1 cellular context compared by ENCODE assay signal in genomic region chr2:227817940-227818568, GRCh38.
TF ChIP-seq lines count a peak whose summit lies in the region.

No MANE protein-coding gene starts in this region.

TF ChIP-seq in HepG2, 621 proteins besides CTCF, POLR2A, EP300 and RAD21 (continued from another document and continues in another):
- TF ChIP-seq ZNF142 (CRISPR knock-in tag; IDR thresholded peaks at IDR 0.05) (no peak), ZNF274 (CRISPR knock-in tag; IDR thresholded peaks at IDR 0.05) (peak; percentile 6; the same call in 1 of the 2 replicates), HNF4A (CRISPR knock-in tag; IDR thresholded peaks at IDR 0.05) (peak; percentile 41), NFKB2 (CRISPR knock-in tag; IDR thresholded peaks at IDR 0.05; ENCODE audit: borderline replicate concordance) (no peak), ZNF562 (CRISPR knock-in tag; IDR thresholded peaks at IDR 0.05; ENCODE audit: borderline replicate concordance) (no peak), CREM (IDR thresholded peaks at IDR 0.05) (no peak), CREM (CRISPR knock-in tag; IDR thresholded peaks at IDR 0.05) (no peak), PRDM10 (CRISPR knock-in tag; IDR thresholded peaks at IDR 0.05; ENCODE audit: low read depth) (no peak), ZNF605 (CRISPR knock-in tag; IDR thresholded peaks at IDR 0.05) (peak; percentile 86), ZNF773 (CRISPR knock-in tag; IDR thresholded peaks at IDR 0.05; ENCODE audit: borderline replicate concordance) (no peak), TRIM24 (CRISPR knock-in tag; IDR thresholded peaks at IDR 0.05) (no peak), ZBTB7A (CRISPR knock-in tag; IDR thresholded peaks at IDR 0.05) (no peak), ZNF567 (CRISPR knock-in tag; IDR thresholded peaks at IDR 0.05; ENCODE audit: borderline replicate concordance) (no peak), SMYD3 (CRISPR knock-in tag; IDR thresholded peaks at IDR 0.05) (0 out of 2 replicates have a peak, but pooled peaks have one; percentile 27), KDM2A (CRISPR knock-in tag; IDR thresholded peaks at IDR 0.05; ENCODE audit: borderline replicate concordance, low read depth) (peak; percentile 23; the same call in 1 of the 2 replicates), CREBL2 (CRISPR knock-in tag; IDR thresholded peaks at IDR 0.05; ENCODE audit: borderline replicate concordance) (no peak), ZFX (CRISPR knock-in tag; IDR thresholded peaks at IDR 0.05; ENCODE audit: low read depth) (no peak), SNRNP70 (IDR thresholded peaks at IDR 0.05; ENCODE audit: low read depth, low read length) (0 out of 2 replicates have a peak, but pooled peaks have one; percentile 31), ZNF451 (CRISPR knock-in tag; IDR thresholded peaks at IDR 0.05) (no peak), AGO2 (optimal IDR thresholded peaks at IDR 0.05; ENCODE audit: low read depth, low read length) (no peak), NFIC (IDR thresholded peaks at IDR 0.05; ENCODE audit: low read length) (no peak; the same call in none of the 2 replicates), ZNF629 (CRISPR knock-in tag; conservative IDR thresholded peaks at IDR 0.05) (peak; percentile 35; the same call in 1 of the 2 replicates), SOX13 (IDR thresholded peaks at IDR 0.05) (peak; percentile 35; the same call in 1 of the 2 replicates), SOX13 (CRISPR knock-in tag; conservative IDR thresholded peaks at IDR 0.05 in 1 of 2, IDR thresholded peaks at IDR 0.05 in 1 of 2) (peak in 1 of 2 experiments; percentile 29; a peak in 2 of 4 replicates), TBL1XR1 (IDR thresholded peaks at IDR 0.05; ENCODE audit: borderline replicate concordance, low read length, partially characterized antibody) (peak; percentile 50), RBFOX2 (IDR thresholded peaks at IDR 0.05; ENCODE audit: low read depth, low read length) (no peak), TOE1 (CRISPR knock-in tag; IDR thresholded peaks at IDR 0.05) (no peak), ARID3A (IDR thresholded peaks at IDR 0.05; ENCODE audit: low read depth, low read length) (peak; percentile 82), NFYC (CRISPR knock-in tag; IDR thresholded peaks at IDR 0.05) (no peak), ZBTB2 (CRISPR knock-in tag; IDR thresholded peaks at IDR 0.05; ENCODE audit: low read depth) (no peak), THAP11 (CRISPR knock-in tag; IDR thresholded peaks at IDR 0.05) (no peak), ZBTB1 (CRISPR knock-in tag; IDR thresholded peaks at IDR 0.05; ENCODE audit: borderline replicate concordance) (no peak), ZNF703 (CRISPR knock-in tag; IDR thresholded peaks at IDR 0.05; ENCODE audit: borderline replicate concordance) (no peak)
- TF ChIP-seq, protein P1, sequence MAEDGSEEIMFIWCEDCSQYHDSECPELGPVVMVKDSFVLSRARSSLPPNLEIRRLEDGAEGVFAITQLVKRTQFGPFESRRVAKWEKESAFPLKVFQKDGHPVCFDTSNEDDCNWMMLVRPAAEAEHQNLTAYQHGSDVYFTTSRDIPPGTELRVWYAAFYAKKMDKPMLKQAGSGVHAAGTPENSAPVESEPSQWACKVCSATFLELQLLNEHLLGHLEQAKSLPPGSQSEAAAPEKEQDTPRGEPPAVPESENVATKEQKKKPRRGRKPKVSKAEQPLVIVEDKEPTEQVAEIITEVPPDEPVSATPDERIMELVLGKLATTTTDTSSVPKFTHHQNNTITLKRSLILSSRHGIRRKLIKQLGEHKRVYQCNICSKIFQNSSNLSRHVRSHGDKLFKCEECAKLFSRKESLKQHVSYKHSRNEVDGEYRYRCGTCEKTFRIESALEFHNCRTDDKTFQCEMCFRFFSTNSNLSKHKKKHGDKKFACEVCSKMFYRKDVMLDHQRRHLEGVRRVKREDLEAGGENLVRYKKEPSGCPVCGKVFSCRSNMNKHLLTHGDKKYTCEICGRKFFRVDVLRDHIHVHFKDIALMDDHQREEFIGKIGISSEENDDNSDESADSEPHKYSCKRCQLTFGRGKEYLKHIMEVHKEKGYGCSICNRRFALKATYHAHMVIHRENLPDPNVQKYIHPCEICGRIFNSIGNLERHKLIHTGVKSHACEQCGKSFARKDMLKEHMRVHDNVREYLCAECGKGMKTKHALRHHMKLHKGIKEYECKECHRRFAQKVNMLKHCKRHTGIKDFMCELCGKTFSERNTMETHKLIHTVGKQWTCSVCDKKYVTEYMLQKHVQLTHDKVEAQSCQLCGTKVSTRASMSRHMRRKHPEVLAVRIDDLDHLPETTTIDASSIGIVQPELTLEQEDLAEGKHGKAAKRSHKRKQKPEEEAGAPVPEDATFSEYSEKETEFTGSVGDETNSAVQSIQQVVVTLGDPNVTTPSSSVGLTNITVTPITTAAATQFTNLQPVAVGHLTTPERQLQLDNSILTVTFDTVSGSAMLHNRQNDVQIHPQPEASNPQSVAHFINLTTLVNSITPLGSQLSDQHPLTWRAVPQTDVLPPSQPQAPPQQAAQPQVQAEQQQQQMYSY (CRISPR knock-in tag; IDR thresholded peaks at IDR 0.05): no peak
- TF ChIP-seq, protein P2, sequence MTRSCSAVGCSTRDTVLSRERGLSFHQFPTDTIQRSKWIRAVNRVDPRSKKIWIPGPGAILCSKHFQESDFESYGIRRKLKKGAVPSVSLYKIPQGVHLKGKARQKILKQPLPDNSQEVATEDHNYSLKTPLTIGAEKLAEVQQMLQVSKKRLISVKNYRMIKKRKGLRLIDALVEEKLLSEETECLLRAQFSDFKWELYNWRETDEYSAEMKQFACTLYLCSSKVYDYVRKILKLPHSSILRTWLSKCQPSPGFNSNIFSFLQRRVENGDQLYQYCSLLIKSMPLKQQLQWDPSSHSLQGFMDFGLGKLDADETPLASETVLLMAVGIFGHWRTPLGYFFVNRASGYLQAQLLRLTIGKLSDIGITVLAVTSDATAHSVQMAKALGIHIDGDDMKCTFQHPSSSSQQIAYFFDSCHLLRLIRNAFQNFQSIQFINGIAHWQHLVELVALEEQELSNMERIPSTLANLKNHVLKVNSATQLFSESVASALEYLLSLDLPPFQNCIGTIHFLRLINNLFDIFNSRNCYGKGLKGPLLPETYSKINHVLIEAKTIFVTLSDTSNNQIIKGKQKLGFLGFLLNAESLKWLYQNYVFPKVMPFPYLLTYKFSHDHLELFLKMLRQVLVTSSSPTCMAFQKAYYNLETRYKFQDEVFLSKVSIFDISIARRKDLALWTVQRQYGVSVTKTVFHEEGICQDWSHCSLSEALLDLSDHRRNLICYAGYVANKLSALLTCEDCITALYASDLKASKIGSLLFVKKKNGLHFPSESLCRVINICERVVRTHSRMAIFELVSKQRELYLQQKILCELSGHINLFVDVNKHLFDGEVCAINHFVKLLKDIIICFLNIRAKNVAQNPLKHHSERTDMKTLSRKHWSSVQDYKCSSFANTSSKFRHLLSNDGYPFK (CRISPR knock-in tag; IDR thresholded peaks at IDR 0.05; ENCODE audit: borderline replicate concordance): no peak
- TF ChIP-seq, protein P3, sequence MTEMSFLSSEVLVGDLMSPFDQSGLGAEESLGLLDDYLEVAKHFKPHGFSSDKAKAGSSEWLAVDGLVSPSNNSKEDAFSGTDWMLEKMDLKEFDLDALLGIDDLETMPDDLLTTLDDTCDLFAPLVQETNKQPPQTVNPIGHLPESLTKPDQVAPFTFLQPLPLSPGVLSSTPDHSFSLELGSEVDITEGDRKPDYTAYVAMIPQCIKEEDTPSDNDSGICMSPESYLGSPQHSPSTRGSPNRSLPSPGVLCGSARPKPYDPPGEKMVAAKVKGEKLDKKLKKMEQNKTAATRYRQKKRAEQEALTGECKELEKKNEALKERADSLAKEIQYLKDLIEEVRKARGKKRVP (CRISPR knock-in tag; IDR thresholded peaks at IDR 0.05): peak in 1 of 2 experiments; percentile 37; a peak in 1 of 4 replicates
- TF ChIP-seq, protein P4, sequence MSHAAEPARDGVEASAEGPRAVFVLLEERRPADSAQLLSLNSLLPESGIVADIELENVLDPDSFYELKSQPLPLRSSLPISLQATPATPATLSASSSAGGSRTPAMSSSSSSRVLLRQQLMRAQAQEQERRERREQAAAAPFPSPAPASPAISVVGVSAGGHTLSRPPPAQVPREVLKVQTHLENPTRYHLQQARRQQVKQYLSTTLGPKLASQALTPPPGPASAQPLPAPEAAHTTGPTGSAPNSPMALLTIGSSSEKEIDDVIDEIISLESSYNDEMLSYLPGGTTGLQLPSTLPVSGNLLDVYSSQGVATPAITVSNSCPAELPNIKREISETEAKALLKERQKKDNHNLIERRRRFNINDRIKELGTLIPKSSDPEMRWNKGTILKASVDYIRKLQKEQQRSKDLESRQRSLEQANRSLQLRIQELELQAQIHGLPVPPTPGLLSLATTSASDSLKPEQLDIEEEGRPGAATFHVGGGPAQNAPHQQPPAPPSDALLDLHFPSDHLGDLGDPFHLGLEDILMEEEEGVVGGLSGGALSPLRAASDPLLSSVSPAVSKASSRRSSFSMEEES (CRISPR knock-in tag; IDR thresholded peaks at IDR 0.05): no peak
